ENCODE assay signal across 10 cellular contexts in genomic region chr15:68384451-68385239, GRCh38. TPM values are rescaled to one million over a fixed set of nuclear protein-coding genes. Genes with fewer than 3 reads are reported as not detected.
DNase-seq lines count a peak whose midpoint lies in the region; ATAC-seq lines count a peak whose summit lies in the region.
"Had no signal": no experiment of that assay in that cellular context is flagged by ENCODE, and none has a peak within 500 bp of the region (broad histone marks: within the 10 kb centered on the region; RNA-seq: fewer than 3 reads in every experiment).

No MANE protein-coding gene starts in this region.

- H3K4me3 ChIP-seq in skeletal muscle cell (ENCODE audit: low read depth, low read length), result no peak overlapping the region

- CTCF ChIA-PET in activated CD8-positive, alpha-beta memory T cell treated with anti-CD3 and anti-CD28 coated beads, Interleukin-2, amount 10 ng/mL, durations not matched to agents 7 days and 5 days (lab: Charles Lee), result interaction anchor here (1.0 to 5.8 kb wide), 5 partner anchors 11 to 132 kb away, joined by 3 to 48 read pairs (median 7); no protein-coding TSS in a partner anchor

- H3K36me3 Mint-ChIP-seq in activated CD8-positive, alpha-beta memory T cell treated with anti-CD3 and anti-CD28 coated beads, Interleukin-2, amount 10 ng/mL, durations not matched to agents 7 days and 5 days, result no peaks in the 10 kb centered on the region
- H3K36me3 Mint-ChIP-seq in activated T-helper 2 cell treated with anti-CD3 and anti-CD28 coated beads, Interferon-gamma antibody, Interleukin-2, Interleukin-4, amounts not matched to agents 10 μg/mL and 5 μg/mL and 100 μg/mL, durations not matched to agents 14 hours and 24 hours and 36 hours (ENCODE audit: low read depth), result no peaks in the 10 kb centered on the region

- ATAC-seq in activated CD8-positive, alpha-beta memory T cell treated with anti-CD3 and anti-CD28 coated beads, Interleukin-2, amount 10 ng/mL, durations not matched to agents 7 days and 5 days, result no peak
- ATAC-seq in Right ventricle myocardium inferior, result peak; percentile 67
- ATAC-seq in GM18519 (IDR thresholded peaks at IDR 0.05; ENCODE audit: low FRiP score, unreplicated experiment), result no peak
- ATAC-seq in GM19397 (IDR thresholded peaks at IDR 0.05; ENCODE audit: unreplicated experiment), result no peak
- ATAC-seq in GM19463 (IDR thresholded peaks at IDR 0.05; ENCODE audit: unreplicated experiment), result no peak

- H3K4me1 Mint-ChIP-seq in activated CD8-positive, alpha-beta memory T cell treated with anti-CD3 and anti-CD28 coated beads, Interleukin-2, amount 10 ng/mL, durations not matched to agents 7 days and 5 days, result peaks cover 8% of the 10 kb centered on the region
- peaks cover 8% of the 10 kb centered on the region for H3K4me1 Mint-ChIP-seq in activated T-helper 2 cell treated with anti-CD3 and anti-CD28 coated beads, Interferon-gamma antibody, Interleukin-2, Interleukin-4, amounts not matched to agents 10 μg/mL and 5 μg/mL and 100 μg/mL, durations not matched to agents 14 hours and 24 hours and 36 hours (ENCODE audit: low read depth)

- intact Hi-C loops in Right ventricle myocardium inferior (cut with DNase I), result no loop called here
- intact Hi-C loops in activated T-helper 2 cell treated with anti-CD3 and anti-CD28 coated beads, Interferon-gamma antibody, Interleukin-2, Interleukin-4, amounts not matched to agents 10 μg/mL and 5 μg/mL and 100 μg/mL, durations not matched to agents 14 hours and 24 hours and 36 hours (cut with micrococcal nuclease), result no loop called here

- peak; percentile 27 for DNase-seq in GOT3 (lab: John Stamatoyannopoulos, UW)
- DNase-seq in activated CD8-positive, alpha-beta memory T cell treated with anti-CD3 and anti-CD28 coated beads, Interleukin-2, amount 10 ng/mL, durations not matched to agents 7 days and 5 days, result peak; percentile 26
- no peak for DNase-seq in Right ventricle myocardium inferior (ENCODE audit: missing footprints)
- DNase-seq in skeletal muscle cell (ENCODE audit: low read depth), result peak; percentile 78
- no peak for DNase-seq in activated T-helper 2 cell treated with anti-CD3 and anti-CD28 coated beads, Interferon-gamma antibody, Interleukin-2, Interleukin-4, amounts not matched to agents 10 μg/mL and 5 μg/mL and 100 μg/mL, durations not matched to agents 14 hours and 24 hours and 36 hours (ENCODE audit: low spot score)
- DNase-seq: naive B cell, NCI-H1694 had no signal

- no peaks in the 10 kb centered on the region for H3K9me3 Mint-ChIP-seq in activated CD8-positive, alpha-beta memory T cell treated with anti-CD3 and anti-CD28 coated beads, Interleukin-2, amount 10 ng/mL, durations not matched to agents 7 days and 5 days (ENCODE audit: low read depth)
- no peaks in the 10 kb centered on the region for H3K9me3 Mint-ChIP-seq in activated T-helper 2 cell treated with anti-CD3 and anti-CD28 coated beads, Interferon-gamma antibody, Interleukin-2, Interleukin-4, amounts not matched to agents 10 μg/mL and 5 μg/mL and 100 μg/mL, durations not matched to agents 14 hours and 24 hours and 36 hours
- H3K9me3 Mint-ChIP-seq: naive B cell had no signal

- H3K27ac Mint-ChIP-seq in activated CD8-positive, alpha-beta memory T cell treated with anti-CD3 and anti-CD28 coated beads, Interleukin-2, amount 10 ng/mL, durations not matched to agents 7 days and 5 days, result no peak overlapping the region
- H3K27ac Mint-ChIP-seq in activated T-helper 2 cell treated with anti-CD3 and anti-CD28 coated beads, Interferon-gamma antibody, Interleukin-2, Interleukin-4, amounts not matched to agents 10 μg/mL and 5 μg/mL and 100 μg/mL, durations not matched to agents 14 hours and 24 hours and 36 hours, result no peak overlapping the region

- H3K27me3 Mint-ChIP-seq in activated CD8-positive, alpha-beta memory T cell treated with anti-CD3 and anti-CD28 coated beads, Interleukin-2, amount 10 ng/mL, durations not matched to agents 7 days and 5 days, result peaks cover 6% of the 10 kb centered on the region
- no peaks in the 10 kb centered on the region for H3K27me3 Mint-ChIP-seq in activated T-helper 2 cell treated with anti-CD3 and anti-CD28 coated beads, Interferon-gamma antibody, Interleukin-2, Interleukin-4, amounts not matched to agents 10 μg/mL and 5 μg/mL and 100 μg/mL, durations not matched to agents 14 hours and 24 hours and 36 hours (ENCODE audit: low read depth)

- H3K4me3 Mint-ChIP-seq in activated CD8-positive, alpha-beta memory T cell treated with anti-CD3 and anti-CD28 coated beads, Interleukin-2, amount 10 ng/mL, durations not matched to agents 7 days and 5 days, result no peak overlapping the region
- no peak overlapping the region for H3K4me3 Mint-ChIP-seq in activated T-helper 2 cell treated with anti-CD3 and anti-CD28 coated beads, Interferon-gamma antibody, Interleukin-2, Interleukin-4, amounts not matched to agents 10 μg/mL and 5 μg/mL and 100 μg/mL, durations not matched to agents 14 hours and 24 hours and 36 hours (ENCODE audit: low read depth)
- H3K4me3 Mint-ChIP-seq: naive B cell had no signal

RNA-seq across cellular contexts. Expression of gene ITGA11, which starts 47.3 kb away (rescaled TPM):
- total RNA-seq in activated CD8-positive, alpha-beta memory T cell treated with anti-CD3 and anti-CD28 coated beads, Interleukin-2, amount 10 ng/mL, durations not matched to agents 7 days and 5 days, result under 1 TPM in 1 of 2 experiments, not detected in 1; 0.02 TPM
- total RNA-seq in Right ventricle myocardium inferior, result 32.6 TPM
- total RNA-seq in activated T-helper 2 cell treated with anti-CD3 and anti-CD28 coated beads, Interferon-gamma antibody, Interleukin-2, Interleukin-4, amounts not matched to agents 10 μg/mL and 5 μg/mL and 100 μg/mL, durations not matched to agents 14 hours and 24 hours and 36 hours, result 0.92 and 2.3 TPM in 2 replicates

Comparison
In these comparisons a context has a peak if more than half of its experiments do, and no peak if none do; other contexts are left out.
1. DNase-seq: peak in GOT3 (single experiment), activated CD8-positive, alpha-beta memory T cell treated with anti-CD3 and anti-CD28 coated beads, Interleukin-2, amount 10 ng/mL, durations not matched to agents 7 days and 5 days (single experiment) and skeletal muscle cell (single experiment); none in Right ventricle myocardium inferior (single experiment) and activated T-helper 2 cell treated with anti-CD3 and anti-CD28 coated beads, Interferon-gamma antibody, Interleukin-2, Interleukin-4, amounts not matched to agents 10 μg/mL and 5 μg/mL and 100 μg/mL, durations not matched to agents 14 hours and 24 hours and 36 hours (single experiment).
2. RNA of gene ITGA11, which starts 47.3 kb away (total RNA-seq): 32.6 TPM in Right ventricle myocardium inferior (single experiment); 0.92 to 2.3 TPM in activated T-helper 2 cell treated with anti-CD3 and anti-CD28 coated beads, Interferon-gamma antibody, Interleukin-2, Interleukin-4, amounts not matched to agents 10 μg/mL and 5 μg/mL and 100 μg/mL, durations not matched to agents 14 hours and 24 hours and 36 hours and 0.02 TPM in activated CD8-positive, alpha-beta memory T cell treated with anti-CD3 and anti-CD28 coated beads, Interleukin-2, amount 10 ng/mL, durations not matched to agents 7 days and 5 days; every median in the first group is over 10 times any median in the second.